ENCODE assay signal across 23 cellular contexts in genomic region chr4:8702516-8703400, GRCh38.
DNase-seq lines count a peak whose midpoint lies in the region; ATAC-seq and TF ChIP-seq lines count a peak whose summit lies in the region.
"Had no signal": no experiment of that assay in that cellular context is flagged by ENCODE, and none has a peak within 500 bp of the region (broad histone marks: within the 10 kb centered on the region; RNA-seq: fewer than 3 reads in every experiment).

No MANE protein-coding gene starts in this region.

- no peaks in the 10 kb centered on the region for H3K4me1 Mint-ChIP-seq in CD14-positive monocyte
- H3K4me1 Mint-ChIP-seq in activated CD8-positive, alpha-beta T cell treated with anti-CD3 and anti-CD28 coated beads, Interleukin-2, amount 10 ng/mL, durations not matched to agents 7 days and 5 days (ENCODE audit: low read depth) = no peaks in the 10 kb centered on the region

- H3K9me3 ChIP-seq in BE2C = no peaks in the 10 kb centered on the region
- H3K9me3 ChIP-seq in spleen = peaks cover 0 to 3% (median 0%) of the 10 kb centered on the region in 8 donors
- H3K9me3 ChIP-seq: MG63, SJCRH30 had no signal

- TF ChIP-seq CTCF in BE2C (IDR thresholded peaks at IDR 0.05; ENCODE audit: low read depth, low read length) (no peak), CD14-positive monocyte (IDR thresholded peaks at IDR 0.05) (no peak), spleen (IDR thresholded peaks at IDR 0.05 in 8 of 11, conservative IDR thresholded peaks at IDR 0.05 in 3 of 11) (no peak)

- H3K27me3 ChIP-seq in BE2C (no peaks in the 10 kb centered on the region), spleen (replicated peaks in 1 of 7) (peaks cover 0 to 91% (median 3%) of the 10 kb centered on the region in 7 donors)
- H3K27me3 ChIP-seq: MG63 had no signal

- 70 to 77% (median 73%) methylated on average over 11 to 15 of the region's 15 CpGs for WGBS in spleen, 5 donors

- no peaks in the 10 kb centered on the region for H3K9me3 Mint-ChIP-seq in CD14-positive monocyte
- no peaks in the 10 kb centered on the region for H3K9me3 Mint-ChIP-seq in activated CD8-positive, alpha-beta T cell treated with anti-CD3 and anti-CD28 coated beads, Interleukin-2, amount 10 ng/mL, durations not matched to agents 7 days and 5 days (ENCODE audit: insufficient read depth)

- H3K27ac Mint-ChIP-seq in CD14-positive monocyte = peak overlapping the region in 1 of 7 donors; percentile 45
- no peak overlapping the region for H3K27ac Mint-ChIP-seq in activated CD8-positive, alpha-beta T cell treated with anti-CD3 and anti-CD28 coated beads, Interleukin-2, amount 10 ng/mL, durations not matched to agents 7 days and 5 days
- H3K27ac Mint-ChIP-seq: CD4-positive, CD25-positive, alpha-beta regulatory T cell had no signal

- no peak for TF ChIP-seq POLR2A in spleen (IDR thresholded peaks at IDR 0.05)

- POLR2A ChIA-PET in activated CD8-positive, alpha-beta T cell treated with anti-CD3 and anti-CD28 coated beads, Interleukin-2, amount 10 ng/mL, durations not matched to agents 7 days and 5 days (lab: Charles Lee) = no interaction called here

- H3K4me3 ChIP-seq in BE2C (ENCODE audit: low read depth, low read length) (no peak overlapping the region), spleen (no peak overlapping the region)
- H3K4me3 ChIP-seq: MG63, PC-9, SJCRH30 had no signal

- H3K36me3 ChIP-seq in BE2C (no peaks in the 10 kb centered on the region), spleen (no peaks in the 10 kb centered on the region)
- H3K36me3 ChIP-seq: MG63, SJCRH30 had no signal

- intact Hi-C loops in CD14-positive monocyte (cut with micrococcal nuclease) (no loop called here), spleen (cut with DNase I; ENCODE audit: low total_unique reads) (no loop called here)

- CTCF ChIA-PET in activated CD8-positive, alpha-beta T cell treated with anti-CD3 and anti-CD28 coated beads, Interleukin-2, amount 10 ng/mL, durations not matched to agents 7 days and 5 days (lab: Charles Lee) = no interaction called here

- no peaks in the 10 kb centered on the region for H3K36me3 Mint-ChIP-seq in CD14-positive monocyte
- no peaks in the 10 kb centered on the region for H3K36me3 Mint-ChIP-seq in activated CD8-positive, alpha-beta T cell treated with anti-CD3 and anti-CD28 coated beads, Interleukin-2, amount 10 ng/mL, durations not matched to agents 7 days and 5 days (ENCODE audit: low read depth)
- H3K36me3 Mint-ChIP-seq: CD4-positive, CD25-positive, alpha-beta regulatory T cell had no signal

- H3K27ac ChIP-seq in spleen = no peak overlapping the region
- H3K27ac ChIP-seq: PC-9, SJCRH30 had no signal

- ATAC-seq in activated CD8-positive, alpha-beta T cell treated with anti-CD3 and anti-CD28 coated beads, Interleukin-2, amount 10 ng/mL, durations not matched to agents 7 days and 5 days = no peak

- no peak overlapping the region for H3K4me3 Mint-ChIP-seq in CD14-positive monocyte
- H3K4me3 Mint-ChIP-seq in activated CD8-positive, alpha-beta T cell treated with anti-CD3 and anti-CD28 coated beads, Interleukin-2, amount 10 ng/mL, durations not matched to agents 7 days and 5 days = no peak overlapping the region
- H3K4me3 Mint-ChIP-seq: CD4-positive, CD25-positive, alpha-beta regulatory T cell had no signal

- DNase-seq in BE2C (peak; percentile 6), CD14-positive monocyte (ENCODE audit: low spot score) (peak; percentile 27), islet precursor cell (peak; percentile 52), spleen (peak; percentile 64), T-helper 1 cell (no peak), NCI-H1930 (lab: John Stamatoyannopoulos, UW) (no peak), NCI-H446 (lab: John Stamatoyannopoulos, UW) (no peak)
- no peak for DNase-seq in activated CD8-positive, alpha-beta T cell treated with anti-CD3 and anti-CD28 coated beads, Interleukin-2, amount 10 ng/mL, durations not matched to agents 7 days and 5 days
- DNase-seq: AML-193; CD4-positive, CD25-positive, alpha-beta regulatory T cell; COR-L47; DMS 273 treated with DMSO at 0.1 percent for 48 hours; DND-41; HCEC 1CT; Kasumi-1; MG63; NCI-H1048; NCI-H1436; NCI-H2029; NCI-H345; NCI-H526; PC-9; SJCRH30 had no signal

- H3K4me1 ChIP-seq in BE2C (peaks cover 35% of the 10 kb centered on the region), spleen (no peaks in the 10 kb centered on the region)
- H3K4me1 ChIP-seq: SJCRH30 had no signal

- H3K27me3 Mint-ChIP-seq in CD14-positive monocyte (ENCODE audit: low read depth in 3 of 3) = peaks cover 6 to 16% (median 16%) of the 10 kb centered on the region in 3 donors
- H3K27me3 Mint-ChIP-seq in activated CD8-positive, alpha-beta T cell treated with anti-CD3 and anti-CD28 coated beads, Interleukin-2, amount 10 ng/mL, durations not matched to agents 7 days and 5 days (ENCODE audit: low read depth) = no peaks in the 10 kb centered on the region

Comparison
In these comparisons a context has a peak if more than half of its experiments do, and no peak if none do; other contexts are left out.
1. DNase-seq: peak in BE2C (single experiment), CD14-positive monocyte (single experiment), islet precursor cell (single experiment) and spleen (single experiment); none in T-helper 1 cell (0 of 5), NCI-H1930 (0 of 2), activated CD8-positive, alpha-beta T cell treated with anti-CD3 and anti-CD28 coated beads, Interleukin-2, amount 10 ng/mL, durations not matched to agents 7 days and 5 days (single experiment) and NCI-H446 (0 of 2).